13 cellular contexts compared by ENCODE assay signal in the genomic region with DNA sequence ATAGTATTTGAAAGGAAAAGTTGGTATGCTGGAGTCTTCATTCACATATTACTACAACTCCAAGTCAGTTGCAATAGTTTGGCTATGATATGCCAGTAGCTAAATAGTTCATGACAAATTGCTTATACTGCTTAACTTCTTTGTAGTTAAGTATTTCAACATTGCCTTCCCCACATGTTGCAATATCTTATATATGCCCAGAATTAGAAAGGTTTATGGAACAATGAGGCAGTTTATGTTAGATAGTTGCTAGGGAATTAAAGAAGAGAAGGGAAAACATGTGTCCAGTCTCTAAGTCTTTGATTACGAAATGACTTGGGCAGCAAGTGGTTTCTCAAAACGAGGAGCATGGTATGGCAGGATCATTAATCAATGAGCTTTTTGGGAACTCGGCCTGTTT.
DNase-seq lines count a peak whose midpoint lies in the region; ATAC-seq and TF ChIP-seq lines count a peak whose summit lies in the region.
"Had no signal": no experiment of that assay in that cellular context is flagged by ENCODE, and none has a peak within 500 bp of the region (broad histone marks: within the 10 kb centered on the region; RNA-seq: fewer than 3 reads in every experiment).

No MANE protein-coding gene starts in this region.

- no peaks in the 10 kb centered on the region for H3K27me3 ChIP-seq in AG04450 (ENCODE audit: control insufficient read depth, insufficient read depth, low read length)
- no peaks in the 10 kb centered on the region for H3K27me3 ChIP-seq in naive thymus-derived CD4-positive, alpha-beta T cell (ENCODE audit: control insufficient read depth in 2 of 2, insufficient read depth in 2 of 2, low read length in 2 of 2)

- no peak overlapping the region for H3K27ac Mint-ChIP-seq in naive thymus-derived CD4-positive, alpha-beta T cell
- H3K27ac Mint-ChIP-seq: activated naive CD8-positive, alpha-beta T cell treated with anti-CD3 and anti-CD28 coated beads for 36 hours; CD4-positive, alpha-beta memory T cell; stimulated activated naive CD8-positive, alpha-beta T cell treated with anti-CD3 and anti-CD28 coated beads, Interleukin-15, Interleukin-2, amounts not matched to agents 100 ng/mL and 50 ng/mL, for 24 hours had no signal

- H3K4me1 ChIP-seq in naive thymus-derived CD4-positive, alpha-beta T cell (ENCODE audit: control insufficient read depth in 2 of 2, insufficient read depth in 2 of 2, low read length in 2 of 2), result no peaks in the 10 kb centered on the region

- H3K36me3 ChIP-seq in naive thymus-derived CD4-positive, alpha-beta T cell (ENCODE audit: control insufficient read depth in 2 of 3, insufficient read depth in 3 of 3, low read length in 3 of 3), result no peaks in the 10 kb centered on the region

- ATAC-seq in naive thymus-derived CD4-positive, alpha-beta T cell, result no peak

- peaks cover 0 to 1% (median 0%) of the 10 kb centered on the region in 7 donors for H3K4me1 Mint-ChIP-seq in naive thymus-derived CD4-positive, alpha-beta T cell
- H3K4me1 Mint-ChIP-seq: activated naive CD8-positive, alpha-beta T cell treated with anti-CD3 and anti-CD28 coated beads for 36 hours; CD4-positive, alpha-beta memory T cell had no signal

- no peaks in the 10 kb centered on the region; the same call in 1 of the 2 replicates for H3K9me3 ChIP-seq in AG04450 (ENCODE audit: control insufficient read depth, insufficient read depth, low read length)
- H3K9me3 ChIP-seq in naive thymus-derived CD4-positive, alpha-beta T cell (ENCODE audit: control insufficient read depth in 2 of 3, low read length in 3 of 3), result no peaks in the 10 kb centered on the region

- intact Hi-C loops in naive thymus-derived CD4-positive, alpha-beta T cell (cut with micrococcal nuclease), result no loop called here

- in situ Hi-C loops in astrocyte of the cerebellum (cut with HindIII; ENCODE audit: low sequenced_read_pairs), result no loop called here

- H3K27ac ChIP-seq in AG04450 (ENCODE audit: low read depth, low read length), result no peak overlapping the region
- H3K27ac ChIP-seq in naive thymus-derived CD4-positive, alpha-beta T cell (ENCODE audit: low read depth, low read length), result no peak overlapping the region

- peak; percentile 84 for DNase-seq in AG04450 (ENCODE audit: low read depth, low spot score)
- DNase-seq in HS-5 (ENCODE audit: low read depth), result peak; percentile 69
- peak; percentile 44 for DNase-seq in astrocyte of the cerebellum (ENCODE audit: low read depth)
- peak; percentile 18 for DNase-seq in foreskin melanocyte
- no peak for DNase-seq in activated gamma-delta T cell treated with Interleukin-2 at 50 U/mL for 16 hours
- no peak for DNase-seq in activated naive CD4-positive, alpha-beta T cell (lab: John Stamatoyannopoulos, UW)
- DNase-seq in naive thymus-derived CD4-positive, alpha-beta T cell, result no peak
- no peak for DNase-seq in activated CD4-positive, alpha-beta T cell treated with anti-CD3 and anti-CD28 coated beads, Interleukin-2, amount 50 U/mL, for 48 hours
- DNase-seq: activated naive CD8-positive, alpha-beta T cell treated with anti-CD3 and anti-CD28 coated beads for 36 hours; CD4-positive, alpha-beta memory T cell; NCI-H446 treated with DMSO at 0.1 percent for 48 hours; posterior cingulate gyrus had no signal

- no peak for TF ChIP-seq CTCF in AG04450 (IDR thresholded peaks at IDR 0.05; ENCODE audit: low read depth, low read length)
- TF ChIP-seq CTCF in astrocyte of the cerebellum (IDR thresholded peaks at IDR 0.05; ENCODE audit: low read depth, low read length, missing control alignments), result no peak

- H3K36me3 Mint-ChIP-seq in naive thymus-derived CD4-positive, alpha-beta T cell, result no peaks in the 10 kb centered on the region
- H3K36me3 Mint-ChIP-seq: activated naive CD8-positive, alpha-beta T cell treated with anti-CD3 and anti-CD28 coated beads for 36 hours; CD4-positive, alpha-beta memory T cell had no signal

- POLR2A ChIA-PET in AG04450 (lab: Yijun Ruan, JAX), result interaction anchor here (1.0 to 1.2 kb wide), 2 partner anchors 21 to 80 kb away, joined by 3 to 4 read pairs; no protein-coding TSS in a partner anchor
- POLR2A ChIA-PET in naive thymus-derived CD4-positive, alpha-beta T cell (lab: Charles Lee), result no interaction called here

- H3K4me3 ChIP-seq in AG04450 (ENCODE audit: low read depth, low read length) (no peak overlapping the region), astrocyte of the cerebellum (ENCODE audit: low read depth, low read length) (no peak overlapping the region)
- H3K4me3 ChIP-seq in naive thymus-derived CD4-positive, alpha-beta T cell (ENCODE audit: low read length), result no peak overlapping the region

- CTCF ChIA-PET in AG04450 (lab: Charles Lee), result interaction anchor here (0.9 to 1.0 kb wide), 2 partner anchors 142 to 361 kb away, joined by 3 to 4 read pairs; no protein-coding TSS in a partner anchor
- CTCF ChIA-PET in naive thymus-derived CD4-positive, alpha-beta T cell (lab: Charles Lee), result no interaction called here

- H3K27me3 Mint-ChIP-seq in naive thymus-derived CD4-positive, alpha-beta T cell, result no peaks in the 10 kb centered on the region
- H3K27me3 Mint-ChIP-seq: activated naive CD8-positive, alpha-beta T cell treated with anti-CD3 and anti-CD28 coated beads for 36 hours; CD4-positive, alpha-beta memory T cell; stimulated activated naive CD8-positive, alpha-beta T cell treated with anti-CD3 and anti-CD28 coated beads, Interleukin-15, Interleukin-2, amounts not matched to agents 100 ng/mL and 50 ng/mL, for 24 hours had no signal

- H3K4me3 Mint-ChIP-seq in naive thymus-derived CD4-positive, alpha-beta T cell, result no peak overlapping the region
- H3K4me3 Mint-ChIP-seq: activated naive CD8-positive, alpha-beta T cell treated with anti-CD3 and anti-CD28 coated beads for 36 hours; CD4-positive, alpha-beta memory T cell; stimulated activated naive CD8-positive, alpha-beta T cell treated with anti-CD3 and anti-CD28 coated beads, Interleukin-15, Interleukin-2, amounts not matched to agents 100 ng/mL and 50 ng/mL, for 24 hours had no signal

- peaks cover 0 to 8% (median 0%) of the 10 kb centered on the region in 11 donors for H3K9me3 Mint-ChIP-seq in naive thymus-derived CD4-positive, alpha-beta T cell
- H3K9me3 Mint-ChIP-seq: activated naive CD8-positive, alpha-beta T cell treated with anti-CD3 and anti-CD28 coated beads for 36 hours; stimulated activated naive CD8-positive, alpha-beta T cell treated with anti-CD3 and anti-CD28 coated beads, Interleukin-15, Interleukin-2, amounts not matched to agents 100 ng/mL and 50 ng/mL, for 24 hours had no signal

Comparison
In these comparisons a context has a peak if more than half of its experiments do, and no peak if none do; other contexts are left out.
1. DNase-seq: peak in AG04450 (single experiment), HS-5 (single experiment), astrocyte of the cerebellum (single experiment) and foreskin melanocyte (single experiment); none in activated gamma-delta T cell treated with Interleukin-2 at 50 U/mL for 16 hours (single experiment), activated naive CD4-positive, alpha-beta T cell (0 of 4), naive thymus-derived CD4-positive, alpha-beta T cell (0 of 9) and activated CD4-positive, alpha-beta T cell treated with anti-CD3 and anti-CD28 coated beads, Interleukin-2, amount 50 U/mL, for 48 hours (0 of 2).